Comparison of ENCODE assay signal across 8 cellular contexts in genomic region chr6:97215157-97215769, GRCh38.
DNase-seq lines count a peak whose midpoint lies in the region; ATAC-seq and TF ChIP-seq lines count a peak whose summit lies in the region.

No MANE protein-coding gene starts in this region.

- H3K4me3 Mint-ChIP-seq in endothelial cell (ENCODE audit: unreplicated experiment): no peak overlapping the region

- no peaks in the 10 kb centered on the region for H3K4me1 ChIP-seq in cardiac muscle cell (ENCODE audit: low read depth)
- H3K4me1 ChIP-seq in OCI-LY1 (ENCODE audit: insufficient read depth, low read length, severe bottlenecking): no peaks in the 10 kb centered on the region

- peak; percentile 91 for TF ChIP-seq EP300 in neural cell (conservative IDR thresholded peaks at IDR 0.05; ENCODE audit: poor library complexity, severe bottlenecking)

- peak; percentile 61 for TF ChIP-seq CTCF in cardiac muscle cell (IDR thresholded peaks at IDR 0.05; ENCODE audit: low read depth, low read length)
- peak; percentile 31 for TF ChIP-seq CTCF in OCI-LY1 (IDR thresholded peaks at IDR 0.05; ENCODE audit: low read length)
- TF ChIP-seq CTCF in endothelial cell (IDR thresholded peaks at IDR 0.05; ENCODE audit: unreplicated experiment): peak; percentile 28
- peak; percentile 86 for TF ChIP-seq CTCF in neural cell (IDR thresholded peaks at IDR 0.05; ENCODE audit: poor library complexity, severe bottlenecking)

- H3K36me3 ChIP-seq in cardiac muscle cell: no peaks in the 10 kb centered on the region
- peaks cover 23% of the 10 kb centered on the region for H3K36me3 ChIP-seq in OCI-LY1 (ENCODE audit: insufficient read depth, low read length)
- H3K36me3 ChIP-seq in neural cell (ENCODE audit: insufficient read depth, low read length): no peaks in the 10 kb centered on the region

- no peaks in the 10 kb centered on the region for H3F3A ChIP-seq in OCI-LY1 (ENCODE audit: insufficient read depth, low read length)
- H3F3A ChIP-seq in neural cell (ENCODE audit: insufficient read depth, low read length, poor library complexity, severe bottlenecking): peaks cover 4% of the 10 kb centered on the region

- H3K27me3 ChIP-seq in cardiac muscle cell: no peaks in the 10 kb centered on the region
- no peaks in the 10 kb centered on the region for H3K27me3 ChIP-seq in OCI-LY1 (ENCODE audit: insufficient read depth, low read length)
- no peaks in the 10 kb centered on the region for H3K27me3 ChIP-seq in neural cell (ENCODE audit: insufficient read depth, low read depth, low read length)

- H3K27me3 Mint-ChIP-seq in endothelial cell (ENCODE audit: unreplicated experiment): no peaks in the 10 kb centered on the region

- no peak overlapping the region for H3K27ac ChIP-seq in cardiac muscle cell
- H3K27ac ChIP-seq in OCI-LY1 (ENCODE audit: low read depth, low read length, poor library complexity, severe bottlenecking): no peak overlapping the region
- H3K27ac ChIP-seq in neural cell (ENCODE audit: low read length): peak overlapping the region; percentile 88

- H2AFZ ChIP-seq in OCI-LY1 (ENCODE audit: low read length) (no peak overlapping the region), neural cell (ENCODE audit: low read depth, low read length) (no peak overlapping the region)

- peak; percentile 87 for TF ChIP-seq RAD21 in neural cell (conservative IDR thresholded peaks at IDR 0.05)

- no peak overlapping the region for H3K27ac Mint-ChIP-seq in endothelial cell (ENCODE audit: unreplicated experiment)
- H3K27ac Mint-ChIP-seq in activated naive CD4-positive, alpha-beta T cell treated with anti-CD3 and anti-CD28 coated beads, Interleukin-2, amount 50 U/mL, for 72 hours: no peak overlapping the region

- no peaks in the 10 kb centered on the region for H3K36me3 Mint-ChIP-seq in endothelial cell (ENCODE audit: low read depth, unreplicated experiment)
- peaks cover 0 to 3% of the 10 kb centered on the region in 2 donors for H3K36me3 Mint-ChIP-seq in activated naive CD4-positive, alpha-beta T cell treated with anti-CD3 and anti-CD28 coated beads, Interleukin-2, amount 50 U/mL, for 72 hours

- H3K9me3 ChIP-seq in cardiac muscle cell (ENCODE audit: low read depth) (no peaks in the 10 kb centered on the region), OCI-LY1 (ENCODE audit: low read length) (no peaks in the 10 kb centered on the region), neural cell (ENCODE audit: low read length) (no peaks in the 10 kb centered on the region)

- no peaks in the 10 kb centered on the region for H3K9me3 Mint-ChIP-seq in endothelial cell (ENCODE audit: unreplicated experiment)
- H3K9me3 Mint-ChIP-seq in activated naive CD4-positive, alpha-beta T cell treated with anti-CD3 and anti-CD28 coated beads, Interleukin-2, amount 50 U/mL, for 72 hours: no peaks in the 10 kb centered on the region

- H3K4me1 Mint-ChIP-seq in endothelial cell (ENCODE audit: unreplicated experiment): no peaks in the 10 kb centered on the region

- no peak for ATAC-seq in activated naive CD4-positive, alpha-beta T cell treated with anti-CD3 and anti-CD28 coated beads, Interleukin-2, amount 50 U/mL, for 72 hours
- no peak for ATAC-seq in HG02571 (IDR thresholded peaks at IDR 0.05; ENCODE audit: unreplicated experiment)

- no peak overlapping the region for H3K9ac ChIP-seq in OCI-LY1 (ENCODE audit: low read length)
- peak overlapping the region; percentile 61 for H3K9ac ChIP-seq in neural cell (ENCODE audit: low read length)

- H3K9me2 ChIP-seq in OCI-LY1 (ENCODE audit: low read depth, low read length) (no peaks in the 10 kb centered on the region), neural cell (ENCODE audit: insufficient read depth, low read length) (no peaks in the 10 kb centered on the region)

- intact Hi-C loops in cardiac septum (cut with DNase I): loop anchor here (10.0 kb wide), 1 partner anchor 180 kb away; no protein-coding TSS in a partner anchor

- H3K79me2 ChIP-seq in OCI-LY1 (ENCODE audit: insufficient read depth, low read length): no peaks in the 10 kb centered on the region
- no peaks in the 10 kb centered on the region for H3K79me2 ChIP-seq in neural cell (replicated peaks; ENCODE audit: insufficient read depth, low read length)

- H3K4me2 ChIP-seq in OCI-LY1 (ENCODE audit: low read length) (no peak overlapping the region), neural cell (ENCODE audit: low read length) (peak overlapping the region; percentile 72)

- H3K4me3 ChIP-seq in cardiac muscle cell (no peak overlapping the region), OCI-LY1 (ENCODE audit: low read depth, low read length, poor library complexity, severe bottlenecking) (no peak overlapping the region), neural cell (ENCODE audit: low read length) (peak overlapping the region; percentile 59)

- DNase-seq in cardiac muscle cell (ENCODE audit: low read depth in 1 of 2, low spot score in 1 of 2): peak; percentile 64 to 75
- DNase-seq in cardiac septum (ENCODE audit: low spot score): no peak
- DNase-seq in endothelial cell (ENCODE audit: low spot score): peak; percentile 40
- DNase-seq in activated naive CD4-positive, alpha-beta T cell treated with anti-CD3 and anti-CD28 coated beads, Interleukin-2, amount 50 U/mL, for 72 hours (ENCODE audit: low spot score in 2 of 2): no peak
- no peak for DNase-seq in stimulated activated naive CD4-positive, alpha-beta T cell treated with Interleukin-2 at 50 U/mL for 16 hours (lab: John Stamatoyannopoulos, UW)

- no peaks in the 10 kb centered on the region for H4K20me1 ChIP-seq in OCI-LY1 (ENCODE audit: insufficient read depth, low read length)
- H4K20me1 ChIP-seq in neural cell (ENCODE audit: insufficient read depth): no peaks in the 10 kb centered on the region

TF ChIP-seq in neural cell, 6 proteins besides CTCF, POLR2A, EP300 and RAD21:
- TF ChIP-seq REST (IDR thresholded peaks at IDR 0.05; ENCODE audit: borderline replicate concordance): peak; percentile 29
- no peak for TF ChIP-seq TAF1 (IDR thresholded peaks at IDR 0.05; ENCODE audit: low read depth)
- TF ChIP-seq EZH2 (IDR thresholded peaks at IDR 0.05; ENCODE audit: borderline replicate concordance, insufficient read depth, low read length, poor library complexity, severe bottlenecking): no peak
- peak; percentile 72 for TF ChIP-seq SMC3 (conservative IDR thresholded peaks at IDR 0.05; ENCODE audit: poor library complexity)
- TF ChIP-seq MXI1 (conservative IDR thresholded peaks at IDR 0.05; ENCODE audit: poor library complexity, severe bottlenecking): no peak
- peak; percentile 79 for TF ChIP-seq POLR2AphosphoS5 (IDR thresholded peaks at IDR 0.05)

Comparison
In these comparisons a context has a peak if more than half of its experiments do, and no peak if none do; other contexts are left out.
1. DNase-seq: peak in cardiac muscle cell (2 of 2) and endothelial cell (single experiment); none in cardiac septum (single experiment), activated naive CD4-positive, alpha-beta T cell treated with anti-CD3 and anti-CD28 coated beads, Interleukin-2, amount 50 U/mL, for 72 hours (0 of 2) and stimulated activated naive CD4-positive, alpha-beta T cell treated with Interleukin-2 at 50 U/mL for 16 hours (single experiment).
2. CTCF ChIP-seq: peak in every context shown above with its lines; median percentile 86 in neural cell; 61 in cardiac muscle cell; 31 in OCI-LY1; 28 in endothelial cell.